Comparison of ENCODE assay signal across 17 cellular contexts in the genomic region with DNA sequence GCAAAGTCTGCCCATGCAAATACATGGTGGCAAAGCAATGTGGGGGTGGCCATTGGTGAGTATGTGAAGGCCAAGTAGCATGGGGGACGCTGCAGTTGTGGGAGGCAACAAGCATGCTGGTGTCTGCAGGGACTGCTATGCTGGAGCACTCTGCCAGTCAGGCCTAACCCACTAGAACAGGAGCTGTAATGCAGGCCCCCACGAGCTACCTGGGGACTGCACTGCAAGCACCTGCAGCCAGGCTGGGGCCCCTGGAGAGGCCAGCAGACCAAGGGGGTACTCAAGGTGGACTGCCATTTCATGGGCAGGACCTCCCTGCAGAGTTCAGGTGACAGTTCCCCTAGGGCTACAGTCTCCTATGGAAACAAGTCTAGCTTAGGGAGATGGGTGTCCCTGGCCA.
"Had no signal": no experiment of that assay in that cellular context is flagged by ENCODE, and none has a peak within 500 bp of the region (broad histone marks: within the 10 kb centered on the region; RNA-seq: fewer than 3 reads in every experiment).

No MANE protein-coding gene starts in this region.

- H3K9ac ChIP-seq: parathyroid adenoma had no signal

- H3K27ac ChIP-seq: coronary artery, hepatocyte, parathyroid adenoma, psoas muscle, right lobe of liver, skin epidermis, upper lobe of left lung, vagina had no signal

- H3K4me3 Mint-ChIP-seq: memory B cell, mesothelial cell of epicardium, nephron had no signal

- H3K4me2 ChIP-seq: hepatocyte had no signal

- H3K9me3 ChIP-seq: psoas muscle, right lobe of liver, vagina had no signal

- DNase-seq: effector CD4-positive, alpha-beta T cell; foreskin melanocyte; head of caudate nucleus; kidney glomerular epithelial cell; retina; stimulated activated naive CD4-positive, alpha-beta T cell treated with Interleukin-2 at 50 U/mL for 16 hours had no signal

- H3K4me1 ChIP-seq: parathyroid adenoma, psoas muscle, right lobe of liver, upper lobe of left lung, vagina had no signal

- H3K27me3 ChIP-seq: hepatocyte, right lobe of liver, upper lobe of left lung, vagina had no signal

- H3K27ac Mint-ChIP-seq: memory B cell, mesothelial cell of epicardium, nephron had no signal

- ATAC-seq: psoas muscle had no signal

- H3K4me1 Mint-ChIP-seq: memory B cell, mesothelial cell of epicardium, nephron had no signal

- H2AFZ ChIP-seq: hepatocyte, parathyroid adenoma had no signal

- H3K36me3 ChIP-seq: right lobe of liver, upper lobe of left lung, vagina had no signal

- H3K4me3 ChIP-seq: coronary artery, hepatocyte, psoas muscle, right lobe of liver, skin epidermis, upper lobe of left lung, vagina had no signal

- H3K27me3 Mint-ChIP-seq: memory B cell had no signal

- H3K79me2 ChIP-seq: hepatocyte, parathyroid adenoma had no signal
